8 cellular contexts compared by ENCODE assay signal in the genomic region with DNA sequence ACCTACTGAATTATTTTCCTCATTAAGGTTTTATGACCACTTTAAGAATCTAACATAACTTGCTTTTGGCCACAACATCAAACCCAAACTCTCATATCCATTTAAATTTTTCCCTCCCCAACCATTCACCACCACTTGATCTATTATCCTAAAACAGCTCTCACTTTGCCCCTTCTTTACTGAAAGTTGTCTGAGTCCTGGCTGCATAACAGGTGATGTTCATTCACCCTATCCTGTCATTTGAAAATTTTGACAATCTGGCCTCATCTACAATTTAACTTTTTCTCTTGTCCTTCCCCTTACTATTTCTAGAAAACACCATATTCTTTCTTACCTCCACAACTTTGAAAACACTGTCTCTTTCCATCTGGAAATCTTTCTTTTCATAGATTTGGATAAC.
"Had no signal": no experiment of that assay in that cellular context is flagged by ENCODE, and none has a peak within 500 bp of the region (broad histone marks: within the 10 kb centered on the region; RNA-seq: fewer than 3 reads in every experiment).

No MANE protein-coding gene starts in this region.

- H3K27ac ChIP-seq: HL-60 had no signal

- FAIRE-seq: HepG2, HTR-8/SVneo, K562 had no signal

- DNase-seq: IMR-90, KBM-7, KG1 had no signal

- H3K4me3 ChIP-seq: K562 had no signal

- ATAC-seq: HepG2, K562 had no signal

- H3K9me3 Mint-ChIP-seq: IgD-negative memory B cell had no signal

- H3K4me3 Mint-ChIP-seq: IgD-negative memory B cell had no signal

- H3K4me1 Mint-ChIP-seq: IgD-negative memory B cell had no signal

- H3K27ac Mint-ChIP-seq: IgD-negative memory B cell had no signal
